In the genomic region with DNA sequence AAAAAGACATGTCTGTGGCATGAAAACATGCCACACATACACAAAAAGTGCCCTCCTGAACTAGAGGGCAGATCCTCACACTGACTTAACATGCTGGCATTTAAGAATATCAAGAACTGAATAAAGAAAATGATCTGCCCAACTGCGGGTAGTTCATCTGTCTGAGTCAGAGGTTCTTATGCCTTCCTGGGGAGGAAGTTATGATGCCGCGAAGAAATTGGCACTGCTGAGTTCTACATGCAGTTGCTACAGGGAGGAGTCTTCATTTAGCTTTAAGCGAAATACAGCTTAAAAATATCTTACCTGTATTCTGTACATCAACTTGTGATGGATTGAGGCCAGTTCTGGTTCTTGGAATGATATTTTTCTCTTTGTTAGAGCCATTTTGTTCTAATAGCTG, we compare ENCODE assay signal across 22 cellular contexts. TPM values are rescaled to one million over a fixed set of nuclear protein-coding genes. Genes with fewer than 3 reads are reported as not detected.
A peak's percentile ranks its signal among the peaks of the same experiment; 100 is the strongest.
DNase-seq lines count a peak whose midpoint lies in the region; ATAC-seq and TF ChIP-seq lines count a peak whose summit lies in the region.
"Had no signal": no experiment of that assay in that cellular context is flagged by ENCODE, and none has a peak within 500 bp of the region (broad histone marks: within the 10 kb centered on the region; RNA-seq: fewer than 3 reads in every experiment).

No MANE protein-coding gene starts in this region.

- H3K9me3 ChIP-seq in naive thymus-derived CD4-positive, alpha-beta T cell (ENCODE audit: control insufficient read depth in 2 of 3, low read length in 3 of 3): no peaks in the 10 kb centered on the region

- no peaks in the 10 kb centered on the region for H3K4me1 ChIP-seq in naive thymus-derived CD4-positive, alpha-beta T cell (ENCODE audit: control insufficient read depth in 2 of 2, insufficient read depth in 2 of 2, low read length in 2 of 2)

- H3K4me3 Mint-ChIP-seq in neural crest cell: peak overlapping the region; percentile 7
- no peak overlapping the region for H3K4me3 Mint-ChIP-seq in naive thymus-derived CD4-positive, alpha-beta T cell
- no peak overlapping the region for H3K4me3 Mint-ChIP-seq in activated CD8-positive, alpha-beta T cell treated with anti-CD3 and anti-CD28 coated beads for 36 hours
- no peak overlapping the region for H3K4me3 Mint-ChIP-seq in immature natural killer cell
- H3K4me3 Mint-ChIP-seq: CD4-positive, CD25-positive, alpha-beta regulatory T cell; GM23338 had no signal

- no peak for TF ChIP-seq CTCF in neural crest cell (conservative IDR thresholded peaks at IDR 0.05)
- no peak for TF ChIP-seq CTCF in activated CD8-positive, alpha-beta T cell treated with anti-CD3 and anti-CD28 coated beads for 36 hours (IDR thresholded peaks at IDR 0.05)

- peak overlapping the region; percentile 68 for H3K27ac ChIP-seq in caudate nucleus (ENCODE audit: low read depth, low read length)
- H3K27ac ChIP-seq in naive thymus-derived CD4-positive, alpha-beta T cell (ENCODE audit: low read depth, low read length): no peak overlapping the region
- H3K27ac ChIP-seq: BLaER1, HL-60 had no signal

- H3K36me3 ChIP-seq in naive thymus-derived CD4-positive, alpha-beta T cell (ENCODE audit: control insufficient read depth in 2 of 3, insufficient read depth in 3 of 3, low read length in 3 of 3): peaks cover 0 to 40% (median 6%) of the 10 kb centered on the region in 3 experiments

- CTCF ChIA-PET in naive thymus-derived CD4-positive, alpha-beta T cell (lab: Charles Lee): no interaction called here
- CTCF ChIA-PET in activated CD8-positive, alpha-beta T cell treated with anti-CD3 and anti-CD28 coated beads for 36 hours (lab: Charles Lee): interaction anchor here (1.3 to 3.2 kb wide), 4 partner anchors 8 to 112 kb away, joined by 4 to 16 read pairs (median 5); partner anchors contain the start of gene ALDH3A2

- H3K27me3 Mint-ChIP-seq in neural crest cell (ENCODE audit: low read depth): no peaks in the 10 kb centered on the region
- H3K27me3 Mint-ChIP-seq in naive thymus-derived CD4-positive, alpha-beta T cell: no peaks in the 10 kb centered on the region
- H3K27me3 Mint-ChIP-seq in activated CD8-positive, alpha-beta T cell treated with anti-CD3 and anti-CD28 coated beads for 36 hours: no peaks in the 10 kb centered on the region
- no peaks in the 10 kb centered on the region for H3K27me3 Mint-ChIP-seq in immature natural killer cell (ENCODE audit: low read depth in 3 of 3)
- H3K27me3 Mint-ChIP-seq: CD4-positive, CD25-positive, alpha-beta regulatory T cell had no signal

- H3K27me3 ChIP-seq in naive thymus-derived CD4-positive, alpha-beta T cell (ENCODE audit: control insufficient read depth in 2 of 2, insufficient read depth in 2 of 2, low read length in 2 of 2): no peaks in the 10 kb centered on the region
- H3K27me3 ChIP-seq: BLaER1 had no signal

- H3K4me1 Mint-ChIP-seq in neural crest cell: peaks cover 6% of the 10 kb centered on the region
- H3K4me1 Mint-ChIP-seq in naive thymus-derived CD4-positive, alpha-beta T cell: peaks cover 9 to 47% (median 22%) of the 10 kb centered on the region in 7 donors
- H3K4me1 Mint-ChIP-seq in activated CD8-positive, alpha-beta T cell treated with anti-CD3 and anti-CD28 coated beads for 36 hours (ENCODE audit: low read depth): peaks cover 28% of the 10 kb centered on the region
- peaks cover 7 to 48% of the 10 kb centered on the region in 2 donors for H3K4me1 Mint-ChIP-seq in immature natural killer cell

- POLR2A ChIA-PET in naive thymus-derived CD4-positive, alpha-beta T cell (lab: Charles Lee): no interaction called here
- POLR2A ChIA-PET in activated CD8-positive, alpha-beta T cell treated with anti-CD3 and anti-CD28 coated beads for 36 hours (lab: Charles Lee): no interaction called here

- no peak overlapping the region for H3K27ac Mint-ChIP-seq in neural crest cell (ENCODE audit: unreplicated experiment)
- peak overlapping the region in 1 of 9 donors; percentile 2 for H3K27ac Mint-ChIP-seq in naive thymus-derived CD4-positive, alpha-beta T cell
- H3K27ac Mint-ChIP-seq in activated CD8-positive, alpha-beta T cell treated with anti-CD3 and anti-CD28 coated beads for 36 hours: no peak overlapping the region
- H3K27ac Mint-ChIP-seq in immature natural killer cell: no peak overlapping the region
- H3K27ac Mint-ChIP-seq: GM23338 had no signal

- H3K36me3 Mint-ChIP-seq in neural crest cell (ENCODE audit: low read depth) (peaks cover 44% of the 10 kb centered on the region), immature natural killer cell (peaks cover 31 to 47% (median 38%) of the 10 kb centered on the region in 3 donors)
- H3K36me3 Mint-ChIP-seq in naive thymus-derived CD4-positive, alpha-beta T cell: peaks cover 24 to 50% (median 39%) of the 10 kb centered on the region in 5 donors
- peaks cover 37% of the 10 kb centered on the region for H3K36me3 Mint-ChIP-seq in activated CD8-positive, alpha-beta T cell treated with anti-CD3 and anti-CD28 coated beads for 36 hours (ENCODE audit: low read depth)

- intact Hi-C loops in naive thymus-derived CD4-positive, alpha-beta T cell (cut with micrococcal nuclease): no loop called here
- intact Hi-C loops in activated CD8-positive, alpha-beta T cell treated with anti-CD3 and anti-CD28 coated beads for 36 hours (cut with micrococcal nuclease): no loop called here

- ATAC-seq in GM18519 (IDR thresholded peaks at IDR 0.05; ENCODE audit: low FRiP score, unreplicated experiment): no peak
- no peak for ATAC-seq in naive thymus-derived CD4-positive, alpha-beta T cell
- ATAC-seq in activated CD8-positive, alpha-beta T cell treated with anti-CD3 and anti-CD28 coated beads for 36 hours: no peak
- ATAC-seq: GM23338 had no signal

- H3K4me3 ChIP-seq in naive thymus-derived CD4-positive, alpha-beta T cell (ENCODE audit: low read length): no peak overlapping the region
- H3K4me3 ChIP-seq: BLaER1, GM23338, HAP-1 had no signal

- peak; percentile 7 for DNase-seq in NOMO-1 treated with DMSO at 0.1 percent for 48 hours (lab: John Stamatoyannopoulos, UW; ENCODE audit: unreplicated experiment)
- DNase-seq in NOMO-1 (lab: John Stamatoyannopoulos, UW; ENCODE audit: unreplicated experiment in 2 of 2): no peak
- peak in 6 of 61 donors; percentile 5 to 70 (median 16) for DNase-seq in caudate nucleus (lab: John Stamatoyannopoulos, UW)
- DNase-seq in neural crest cell (ENCODE audit: low read depth, low spot score): no peak
- no peak for DNase-seq in naive thymus-derived CD4-positive, alpha-beta T cell
- no peak for DNase-seq in activated CD8-positive, alpha-beta T cell treated with anti-CD3 and anti-CD28 coated beads for 36 hours
- no peak for DNase-seq in immature natural killer cell
- DNase-seq: NCI-H1105; NCI-H1436 treated with DMSO at 0.1 percent for 48 hours; NCI-H187 treated with DMSO at 0.1 percent for 48 hours; NCI-H2107; NCI-H446; NCI-H82; NK-92 treated with Interleukin-12 subunit alpha and Interleukin-12 subunit beta, amount 100 ng/mL, for 24 hours; RPMI8226; SHP77 treated with DMSO at 0.1 percent for 48 hours had no signal

- no peaks in the 10 kb centered on the region for H3K9me3 Mint-ChIP-seq in neural crest cell
- no peaks in the 10 kb centered on the region for H3K9me3 Mint-ChIP-seq in naive thymus-derived CD4-positive, alpha-beta T cell
- H3K9me3 Mint-ChIP-seq in activated CD8-positive, alpha-beta T cell treated with anti-CD3 and anti-CD28 coated beads for 36 hours: peaks cover 2% of the 10 kb centered on the region
- H3K9me3 Mint-ChIP-seq in immature natural killer cell: no peaks in the 10 kb centered on the region
- H3K9me3 Mint-ChIP-seq: CD4-positive, CD25-positive, alpha-beta regulatory T cell had no signal

RNA-seq across cellular contexts. Expression of gene ALDH3A2, which starts 6.3 kb away (rescaled TPM):
- 53.4 and 54.4 TPM in 2 replicates for total RNA-seq in neural crest cell
- total RNA-seq in naive thymus-derived CD4-positive, alpha-beta T cell: 10 to 100 TPM; 26.3 to 53.4 (median 32.4) TPM
- polyA plus RNA-seq in naive thymus-derived CD4-positive, alpha-beta T cell: 10 to 100 TPM; 25.2 to 26.2 TPM
- 10 to 100 TPM; 17.6 to 20.3 TPM for total RNA-seq in activated CD8-positive, alpha-beta T cell treated with anti-CD3 and anti-CD28 coated beads for 36 hours
- polyA plus RNA-seq in immature natural killer cell: 10 to 100 TPM; 19.8 to 37.4 (median 32.9) TPM
